ENCODE assay signal across 1 cellular context in genomic region chr7:131196808-131197207, GRCh38.
TF ChIP-seq lines count a peak whose summit lies in the region.

No MANE protein-coding gene starts in this region.

TF ChIP-seq in GM23338, 12 proteins besides CTCF, POLR2A, EP300 and RAD21 (continued from another document):
- TF ChIP-seq REST (IDR thresholded peaks at IDR 0.05; ENCODE audit: unreplicated experiment) = peak; percentile 81
TF ChIP-seq in GM23338: peak in this region for 1.
